Comparison of ENCODE assay signal across 8 cellular contexts in genomic region chr6:11093591-11094410, GRCh38. TPM values are rescaled to one million over a fixed set of nuclear protein-coding genes. Genes with fewer than 3 reads are reported as not detected.
DNase-seq lines count a peak whose midpoint lies in the region; ATAC-seq and TF ChIP-seq lines count a peak whose summit lies in the region.

Gene SMIM13 (plus strand): TSS chr6:11093834. CDS start chr6:11094314, 480 bp downstream.

- H3K4me3 Mint-ChIP-seq in activated CD4-positive, alpha-beta T cell treated with anti-CD3 and anti-CD28 coated beads, Interleukin-2, amount 10 ng/mL, durations not matched to agents 24 days and 14 days: peak within 1 kb of the TSS; percentile 92

- intact Hi-C loops in activated CD4-positive, alpha-beta T cell treated with anti-CD3 and anti-CD28 coated beads, Interleukin-2, amount 10 ng/mL, durations not matched to agents 24 days and 14 days (cut with micrococcal nuclease): loop anchor here (1.0 to 5.0 kb wide), 7 partner anchors 17 to 444 kb away; partner anchors contain the start of genes ERVFRD-1, MAK, NEDD9 and TMEM14C
- intact Hi-C loops in left colon (cut with DNase I, micrococcal nuclease): no loop called here

- peaks cover 7% of the 10 kb centered on the region for H3K36me3 Mint-ChIP-seq in activated CD4-positive, alpha-beta T cell treated with anti-CD3 and anti-CD28 coated beads, Interleukin-2, amount 10 ng/mL, durations not matched to agents 24 days and 14 days (ENCODE audit: low read depth)

- H3K9me3 Mint-ChIP-seq in activated CD4-positive, alpha-beta T cell treated with anti-CD3 and anti-CD28 coated beads, Interleukin-2, amount 10 ng/mL, durations not matched to agents 24 days and 14 days: no peaks in the 10 kb centered on the region

- TF ChIP-seq CTCF in C4-2B (conservative IDR thresholded peaks at IDR 0.05): peak; percentile 92
- TF ChIP-seq CTCF in coronary artery (IDR thresholded peaks at IDR 0.05): peak; percentile 55

- H3K4me3 ChIP-seq in coronary artery: peak within 1 kb of the TSS; percentile 98

- peak; percentile 91 for ATAC-seq in GM19328 (IDR thresholded peaks at IDR 0.05; ENCODE audit: unreplicated experiment)
- ATAC-seq in HG03520 (IDR thresholded peaks at IDR 0.05; ENCODE audit: unreplicated experiment): peak; percentile 86
- peak; percentile 95 for ATAC-seq in left colon

- peak within 1 kb of the TSS; percentile 95 for H3K27ac Mint-ChIP-seq in activated CD4-positive, alpha-beta T cell treated with anti-CD3 and anti-CD28 coated beads, Interleukin-2, amount 10 ng/mL, durations not matched to agents 24 days and 14 days

- peak within 1 kb of the TSS; percentile 92 for H3K27ac ChIP-seq in C4-2B
- peak within 1 kb of the TSS; percentile 98 to 99 for H3K27ac ChIP-seq in coronary artery

- peaks cover 26% of the 10 kb centered on the region for H3K4me1 Mint-ChIP-seq in activated CD4-positive, alpha-beta T cell treated with anti-CD3 and anti-CD28 coated beads, Interleukin-2, amount 10 ng/mL, durations not matched to agents 24 days and 14 days

- H3K27me3 Mint-ChIP-seq in activated CD4-positive, alpha-beta T cell treated with anti-CD3 and anti-CD28 coated beads, Interleukin-2, amount 10 ng/mL, durations not matched to agents 24 days and 14 days: peaks cover 2% of the 10 kb centered on the region

- peak; percentile 95 for DNase-seq in NCI-H526 treated with DMSO at 0.1 percent for 48 hours (lab: John Stamatoyannopoulos, UW)
- DNase-seq in activated CD4-positive, alpha-beta T cell treated with anti-CD3 and anti-CD28 coated beads, Interleukin-2, amount 10 ng/mL, durations not matched to agents 24 days and 14 days: peak; percentile 99
- DNase-seq in coronary artery (ENCODE audit: low spot score): peak; percentile 98
- peak; percentile 98 for DNase-seq in left colon
- peak; percentile 95 for DNase-seq in stimulated activated CD4-positive, alpha-beta T cell treated with anti-CD3 and anti-CD28 coated beads, Interleukin-1b, Interleukin-23, amount 100 ng/mL, for 48 hours

RNA-seq across cellular contexts. Expression of gene SMIM13, which starts in this region (rescaled TPM):
- total RNA-seq in activated CD4-positive, alpha-beta T cell treated with anti-CD3 and anti-CD28 coated beads, Interleukin-2, amount 10 ng/mL, durations not matched to agents 24 days and 14 days: 15.2 and 15.6 TPM in 2 replicates
- total RNA-seq in left colon: 1 to 10 TPM; 5.1 to 5.5 TPM

Comparison
In these comparisons a context has a peak if more than half of its experiments do, and no peak if none do; other contexts are left out.
1. Peak in every context shown above with its lines: DNase-seq, ATAC-seq, H3K4me3 ChIP-seq and H3K27ac ChIP-seq.